In genomic region chr2:134466141-134466540, GRCh38 we compare ENCODE assay signal across 8 cellular contexts.
DNase-seq lines count a peak whose midpoint lies in the region; ATAC-seq, FAIRE-seq and TF ChIP-seq lines count a peak whose summit lies in the region.

No MANE protein-coding gene starts in this region.

- CTCF ChIA-PET in endothelial cell of umbilical vein (lab: Charles Lee), result interaction anchor here (1.2 kb wide), 1 partner anchor 432 kb away, joined by 4 read pairs; no protein-coding TSS in a partner anchor

- H3K4me3 ChIP-seq in GM12865 (ENCODE audit: low read depth, low read length) (no peak overlapping the region), endothelial cell of umbilical vein (replicated peaks in 1 of 3; ENCODE audit: insufficient read depth in 1 of 3, low read depth in 1 of 3, low read length in 3 of 3) (no peak overlapping the region), testis (no peak overlapping the region), coronary artery (no peak overlapping the region)

- H3K27me3 ChIP-seq in endothelial cell of umbilical vein (ENCODE audit: control insufficient read depth in 2 of 2, insufficient read depth in 2 of 2, low read length in 2 of 2) (no peaks in the 10 kb centered on the region), testis (no peaks in the 10 kb centered on the region)

- ATAC-seq in GM19023 (IDR thresholded peaks at IDR 0.05; ENCODE audit: unreplicated experiment), result no peak
- no peak for ATAC-seq in GM19452 (IDR thresholded peaks at IDR 0.05; ENCODE audit: unreplicated experiment)

- no peaks in the 10 kb centered on the region for H3K9me3 ChIP-seq in endothelial cell of umbilical vein (replicated peaks; ENCODE audit: control insufficient read depth, insufficient read depth, low read length)
- no peaks in the 10 kb centered on the region for H3K9me3 ChIP-seq in testis

- H3K9ac ChIP-seq in endothelial cell of umbilical vein (replicated peaks; ENCODE audit: extremely low read depth, insufficient read depth, low read length), result no peak overlapping the region

- no peak overlapping the region for H3K27ac ChIP-seq in endothelial cell of umbilical vein (ENCODE audit: insufficient read depth, low read depth, low read length)
- no peak overlapping the region for H3K27ac ChIP-seq in testis
- H3K27ac ChIP-seq in coronary artery, result no peak overlapping the region

- no peak overlapping the region for H2AFZ ChIP-seq in endothelial cell of umbilical vein (ENCODE audit: low read depth, low read length)

- no peak overlapping the region for H3K4me2 ChIP-seq in endothelial cell of umbilical vein (ENCODE audit: insufficient read depth, low read length)

- no TSS peak for BruUV-seq in endothelial cell of umbilical vein (replicated peaks; lab: Mats Ljungman, UMichigan)

- H3K9me1 ChIP-seq in endothelial cell of umbilical vein (replicated peaks; ENCODE audit: control insufficient read depth, extremely low read depth, insufficient read depth, low read length), result no peaks in the 10 kb centered on the region

- FAIRE-seq in endothelial cell of umbilical vein (lab: Jason Lieb, UNC), result peak; percentile 33

- DNase-seq in GM12865 (ENCODE audit: low read depth), result peak; percentile 57
- DNase-seq in RPMI7951 (ENCODE audit: low read depth), result peak; percentile 26
- peak; percentile 26 for DNase-seq in endothelial cell of umbilical vein (ENCODE audit: low read depth, low spot score)
- peak; percentile 58 for DNase-seq in testis
- no peak for DNase-seq in coronary artery (ENCODE audit: low spot score)

- H3K36me3 ChIP-seq in endothelial cell of umbilical vein (ENCODE audit: control insufficient read depth in 2 of 2, extremely low read depth in 1 of 2, insufficient read depth in 2 of 2, low read length in 2 of 2), result no peaks in the 10 kb centered on the region
- H3K36me3 ChIP-seq in testis (ENCODE audit: low read depth, missing control alignments), result no peaks in the 10 kb centered on the region

- 76 to 94% methylated on average over 3 of the region's 3 CpGs for WGBS in testis, 2 donors

- POLR2A ChIA-PET in endothelial cell of umbilical vein (lab: Charles Lee), result no interaction called here

- TF ChIP-seq POLR2A in endothelial cell of umbilical vein (IDR thresholded peaks at IDR 0.05; ENCODE audit: low read depth, low read length), result no peak
- no peak for TF ChIP-seq POLR2A in testis (IDR thresholded peaks at IDR 0.05)

- H3K4me1 ChIP-seq in endothelial cell of umbilical vein (ENCODE audit: control insufficient read depth, extremely low read depth, insufficient read depth, low read length) (no peaks in the 10 kb centered on the region), testis (no peaks in the 10 kb centered on the region)

- peak; percentile 38; the same call in 1 of the 2 replicates for TF ChIP-seq RAD21 in Ishikawa (IDR thresholded peaks at IDR 0.05; ENCODE audit: low read depth)

- H3K79me2 ChIP-seq in endothelial cell of umbilical vein (ENCODE audit: control insufficient read depth, insufficient read depth, low read length), result no peaks in the 10 kb centered on the region

- intact Hi-C loops in endothelial cell of umbilical vein (cut with micrococcal nuclease) (no loop called here), testis (cut with DNase I; ENCODE audit: low total_unique reads) (loop anchor here (10.0 kb wide), 1 partner anchor 429 kb away; no protein-coding TSS in a partner anchor)

- no peak for TF ChIP-seq EP300 in Ishikawa (IDR thresholded peaks at IDR 0.05; ENCODE audit: borderline replicate concordance)

- TF ChIP-seq CTCF in GM12865 (IDR thresholded peaks at IDR 0.05; ENCODE audit: insufficient read depth, low read depth, low read length, missing control alignments), result peak; percentile 38
- peak; percentile 15 to 22 for TF ChIP-seq CTCF in endothelial cell of umbilical vein (IDR thresholded peaks at IDR 0.05; ENCODE audit: extremely low read depth in 1 of 2, insufficient read depth in 1 of 2, low read depth in 1 of 2, low read length in 2 of 2)
- peak; percentile 21 for TF ChIP-seq CTCF in testis (IDR thresholded peaks at IDR 0.05)
- no peak for TF ChIP-seq CTCF in coronary artery (IDR thresholded peaks at IDR 0.05)

- H4K20me1 ChIP-seq in endothelial cell of umbilical vein (replicated peaks; ENCODE audit: control insufficient read depth, extremely low read depth, insufficient read depth, low read length), result no peaks in the 10 kb centered on the region

- dilution Hi-C loops in endothelial cell of umbilical vein (cut with MboI; ENCODE audit: extremely low pct_ligation_motif_present, low sequenced_read_pairs), result no loop called here

TF ChIP-seq in Ishikawa, 13 proteins besides CTCF, POLR2A, EP300 and RAD21 (continues in another document):
- TF ChIP-seq NFIC (IDR thresholded peaks at IDR 0.05) (no peak), TEAD4 (IDR thresholded peaks at IDR 0.05) (no peak), TCF12 (IDR thresholded peaks at IDR 0.05; ENCODE audit: low read depth) (no peak), REST (IDR thresholded peaks at IDR 0.05; ENCODE audit: low read depth) (no peak), CEBPB (IDR thresholded peaks at IDR 0.05) (no peak), TAF1 (IDR thresholded peaks at IDR 0.05; ENCODE audit: low read depth) (no peak), YY1 (IDR thresholded peaks at IDR 0.05; ENCODE audit: low read depth) (no peak)
- TF ChIP-seq, protein P1, sequence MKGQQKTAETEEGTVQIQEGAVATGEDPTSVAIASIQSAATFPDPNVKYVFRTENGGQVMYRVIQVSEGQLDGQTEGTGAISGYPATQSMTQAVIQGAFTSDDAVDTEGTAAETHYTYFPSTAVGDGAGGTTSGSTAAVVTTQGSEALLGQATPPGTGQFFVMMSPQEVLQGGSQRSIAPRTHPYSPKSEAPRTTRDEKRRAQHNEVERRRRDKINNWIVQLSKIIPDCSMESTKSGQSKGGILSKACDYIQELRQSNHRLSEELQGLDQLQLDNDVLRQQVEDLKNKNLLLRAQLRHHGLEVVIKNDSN (IDR thresholded peaks at IDR 0.05), result no peak

TF ChIP-seq in endothelial cell of umbilical vein, 7 proteins besides CTCF, POLR2A, EP300 and RAD21:
- TF ChIP-seq GATA2 (IDR thresholded peaks at IDR 0.05; ENCODE audit: insufficient read depth, insufficient read length, low read depth, low read length) (no peak), MYC (IDR thresholded peaks at IDR 0.05; ENCODE audit: low read depth, low read length) (no peak), POLR2AphosphoS5 (IDR thresholded peaks at IDR 0.05; ENCODE audit: insufficient read depth, low read depth, low read length) (no peak), EZH2 (IDR thresholded peaks at IDR 0.05; ENCODE audit: borderline replicate concordance, low read depth, low read length, severe bottlenecking) (no peak), JUN (IDR thresholded peaks at IDR 0.05; ENCODE audit: borderline replicate concordance, insufficient read depth, insufficient read length, low read depth) (no peak), FOS (IDR thresholded peaks at IDR 0.05; ENCODE audit: borderline replicate concordance, insufficient read depth, low read length) (no peak)
- TF ChIP-seq, protein P2, sequence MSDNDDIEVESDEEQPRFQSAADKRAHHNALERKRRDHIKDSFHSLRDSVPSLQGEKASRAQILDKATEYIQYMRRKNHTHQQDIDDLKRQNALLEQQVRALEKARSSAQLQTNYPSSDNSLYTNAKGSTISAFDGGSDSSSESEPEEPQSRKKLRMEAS (IDR thresholded peaks at IDR 0.05; ENCODE audit: insufficient read depth, insufficient read length), result no peak
TF ChIP-seq in endothelial cell of umbilical vein: peak in this region for 0.
